Comparison of ENCODE assay signal across 8 cellular contexts in the genomic region with DNA sequence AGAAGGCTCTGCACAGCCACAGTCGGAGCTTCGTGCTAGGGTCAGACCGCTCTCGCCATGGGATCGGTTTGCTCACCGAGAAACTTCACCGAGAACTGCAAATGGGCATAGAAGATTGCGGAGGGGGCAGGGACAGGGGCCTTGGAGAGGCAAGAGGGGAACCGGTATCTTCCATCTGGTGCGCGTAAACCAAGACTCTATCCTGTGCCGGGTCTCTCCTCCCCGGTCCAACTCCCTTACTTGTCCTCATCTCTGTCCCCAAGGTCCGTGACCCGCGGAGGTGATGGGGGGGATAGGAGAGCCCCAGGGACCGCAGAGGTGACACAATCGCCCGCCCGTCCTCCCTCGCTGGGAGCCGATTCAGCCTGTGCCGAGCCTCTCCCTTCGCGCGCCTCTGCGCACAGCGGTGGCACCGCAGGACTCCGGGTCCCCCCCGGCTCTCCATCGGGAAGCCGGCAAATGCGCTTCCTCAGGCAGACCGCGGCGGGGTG. TPM values are rescaled to one million over a fixed set of nuclear protein-coding genes. Genes with fewer than 3 reads are reported as not detected.
A peak's percentile ranks its signal among the peaks of the same experiment; 100 is the strongest.
DNase-seq lines count a peak whose midpoint lies in the region; ATAC-seq and TF ChIP-seq lines count a peak whose summit lies in the region.

No MANE protein-coding gene starts in this region.

- H2AK9ac ChIP-seq in IMR-90 (replicated peaks; ENCODE audit: low read depth, low read length, poor library complexity), result peak overlapping the region; percentile 90

- POLR2A ChIA-PET in Caco-2 (lab: Charles Lee) (interaction anchor here (0.6 kb wide), 1 partner anchor 12 kb away, joined by 3 read pairs; no protein-coding TSS in a partner anchor), IMR-90 (lab: Charles Lee; ENCODE audit: unreplicated experiment) (no interaction called here)

- H3K4me3 ChIP-seq in Caco-2 (ENCODE audit: low read depth, low read length), result peak overlapping the region; percentile 64
- H3K4me3 ChIP-seq in IMR-90 (ENCODE audit: insufficient read depth, low read depth, low read length), result peak overlapping the region; percentile 92
- peak overlapping the region; percentile 69 for H3K4me3 ChIP-seq in brain microvascular endothelial cell (ENCODE audit: low read depth, low read length)
- peak overlapping the region; percentile 57 for H3K4me3 ChIP-seq in kidney epithelial cell (ENCODE audit: low read depth, low read length)

- H2AK5ac ChIP-seq in IMR-90 (ENCODE audit: low read depth, low read length), result peak overlapping the region; percentile 57; the same call in 1 of the 2 replicates

- H4K5ac ChIP-seq in IMR-90 (ENCODE audit: low read depth, low read length), result no peak overlapping the region

- WGBS in IMR-90 (ENCODE audit: extremely low coverage in 2 of 2, insufficient read length in 1 of 2), 2 experiments, result 7% methylated on average over 8 of the region's 37 CpGs; no CpG with 5 or more reads in 1 of the 2 experiments

- H2AFZ ChIP-seq in IMR-90 (replicated peaks; ENCODE audit: low read length, poor library complexity), result peak overlapping the region; percentile 99

- H3K36me3 ChIP-seq in Caco-2 (ENCODE audit: control insufficient read depth, insufficient read depth, low read length) (no peaks in the 10 kb centered on the region), IMR-90 (ENCODE audit: control insufficient read depth, insufficient read depth, low read length) (0 out of 2 replicates have a peak, but pooled peaks cover 1% of the 10 kb centered on the region), brain microvascular endothelial cell (replicated peaks) (no peaks in the 10 kb centered on the region), kidney epithelial cell (ENCODE audit: control insufficient read depth, insufficient read depth, low read length) (no peaks in the 10 kb centered on the region)

- H3K18ac ChIP-seq in IMR-90 (ENCODE audit: low read depth, low read length), result no peak overlapping the region

- no peak overlapping the region for H3K27ac Mint-ChIP-seq in Caco-2 (ENCODE audit: unreplicated experiment)
- H3K27ac Mint-ChIP-seq in stimulated activated memory B cell treated with anti-CD40 and anti-IgM and Interleukin-4, amounts not matched to agents 10 μg/mL and 1 μg/mL and 100 μg/mL, for 72 hours, result no peak overlapping the region

- no peaks in the 10 kb centered on the region for H3K9me3 Mint-ChIP-seq in Caco-2 (ENCODE audit: unreplicated experiment)
- no peaks in the 10 kb centered on the region for H3K9me3 Mint-ChIP-seq in stimulated activated memory B cell treated with anti-CD40 and anti-IgM and Interleukin-4, amounts not matched to agents 10 μg/mL and 1 μg/mL and 100 μg/mL, for 72 hours

- no peak for TF ChIP-seq POLR2A in IMR-90 (IDR thresholded peaks at IDR 0.05; ENCODE audit: low read depth, low read length)

- in situ Hi-C loops in IMR-90 (cut with MboI; ENCODE audit: low sequenced_read_pairs) (no loop called here), brain microvascular endothelial cell (cut with HindIII; ENCODE audit: low pct_ligation_motif_present, low sequenced_read_pairs) (no loop called here)

- H3K27me3 Mint-ChIP-seq in Caco-2 (ENCODE audit: insufficient read depth, unreplicated experiment), result peaks cover 5% of the 10 kb centered on the region
- H3K27me3 Mint-ChIP-seq in stimulated activated memory B cell treated with anti-CD40 and anti-IgM and Interleukin-4, amounts not matched to agents 10 μg/mL and 1 μg/mL and 100 μg/mL, for 72 hours, result peaks cover 67% of the 10 kb centered on the region

- peak overlapping the region; percentile 49 for H3K9ac ChIP-seq in IMR-90 (ENCODE audit: low read depth, low read length)

- H2BK20ac ChIP-seq in IMR-90 (ENCODE audit: low read depth, low read length), result no peak overlapping the region

- H4K91ac ChIP-seq in IMR-90 (ENCODE audit: insufficient read depth, low read depth, low read length), result no peak overlapping the region

- no peak for ATAC-seq in IMR-90 (ENCODE audit: low read depth)
- no peak for ATAC-seq in stimulated activated memory B cell treated with anti-CD40 and anti-IgM and Interleukin-4, amounts not matched to agents 10 μg/mL and 1 μg/mL and 100 μg/mL, for 72 hours
- no peak for ATAC-seq in HG02840 (IDR thresholded peaks at IDR 0.05; ENCODE audit: low FRiP score, unreplicated experiment)
- ATAC-seq in GM21723 (IDR thresholded peaks at IDR 0.05; ENCODE audit: unreplicated experiment), result no peak

- H3K4ac ChIP-seq in IMR-90 (ENCODE audit: low read depth, low read length), result no peak overlapping the region

- no peak overlapping the region for H4K8ac ChIP-seq in IMR-90 (ENCODE audit: low read depth in 2 of 2, low read length in 2 of 2)

- H3K36me3 Mint-ChIP-seq in Caco-2 (ENCODE audit: insufficient read depth, unreplicated experiment), result no peaks in the 10 kb centered on the region
- no peaks in the 10 kb centered on the region for H3K36me3 Mint-ChIP-seq in stimulated activated memory B cell treated with anti-CD40 and anti-IgM and Interleukin-4, amounts not matched to agents 10 μg/mL and 1 μg/mL and 100 μg/mL, for 72 hours

- peak overlapping the region; percentile 89 for H3K4me2 ChIP-seq in IMR-90 (ENCODE audit: low read depth, low read length)

- H3K27ac ChIP-seq in IMR-90 (ENCODE audit: insufficient read depth, low read length) (no peak overlapping the region), brain microvascular endothelial cell (no peak overlapping the region)

- no peak for TF ChIP-seq RAD21 in IMR-90 (IDR thresholded peaks at IDR 0.05; ENCODE audit: low read length)

- H2BK15ac ChIP-seq in IMR-90 (ENCODE audit: low read depth, low read length), result no peak overlapping the region

- no peaks in the 10 kb centered on the region for H3K4me1 Mint-ChIP-seq in Caco-2 (ENCODE audit: low read depth, unreplicated experiment)
- peaks cover 19% of the 10 kb centered on the region for H3K4me1 Mint-ChIP-seq in stimulated activated memory B cell treated with anti-CD40 and anti-IgM and Interleukin-4, amounts not matched to agents 10 μg/mL and 1 μg/mL and 100 μg/mL, for 72 hours

- H3K14ac ChIP-seq in IMR-90 (replicated peaks; ENCODE audit: low read depth, low read length), result no peak overlapping the region

- peaks cover 20% of the 10 kb centered on the region for H3K9me1 ChIP-seq in IMR-90 (ENCODE audit: insufficient read depth, low read length)

- H2BK120ac ChIP-seq in IMR-90 (ENCODE audit: low read depth, low read length), result no peak overlapping the region

- intact Hi-C loops in Caco-2 (cut with micrococcal nuclease; ENCODE audit: unreplicated experiment), result loop anchor here (5.0 kb wide), 2 partner anchors 50 to 335 kb away; no protein-coding TSS in a partner anchor
- intact Hi-C loops in IMR-90 (cut with micrococcal nuclease), result loop anchor here (5.0 kb wide), 2 partner anchors 50 to 75 kb away; no protein-coding TSS in a partner anchor

- no peak overlapping the region for H3K56ac ChIP-seq in IMR-90 (ENCODE audit: extremely low read depth, insufficient read depth, low read length)

- peak overlapping the region; percentile 74 for H3K4me3 Mint-ChIP-seq in Caco-2 (ENCODE audit: unreplicated experiment)
- H3K4me3 Mint-ChIP-seq in stimulated activated memory B cell treated with anti-CD40 and anti-IgM and Interleukin-4, amounts not matched to agents 10 μg/mL and 1 μg/mL and 100 μg/mL, for 72 hours, result peak overlapping the region; percentile 66

- H3K4me1 ChIP-seq in Caco-2 (no peaks in the 10 kb centered on the region), IMR-90 (ENCODE audit: control insufficient read depth, insufficient read depth, low read length) (peaks cover 10% of the 10 kb centered on the region)

- dilution Hi-C loops in IMR-90 (cut with HindIII; ENCODE audit: low sequenced_read_pairs, unreplicated experiment), result no loop called here

- BruUV-seq in Caco-2 (replicated peaks; lab: Mats Ljungman, UMichigan) (no TSS peak), IMR-90 (replicated peaks; lab: Mats Ljungman, UMichigan) (no TSS peak)

- H3K27me3 ChIP-seq in Caco-2 (replicated peaks; ENCODE audit: control insufficient read depth, insufficient read depth, low read length), result no peaks in the 10 kb centered on the region
- H3K27me3 ChIP-seq in IMR-90 (ENCODE audit: control insufficient read depth, insufficient read depth, low read length), result no peaks in the 10 kb centered on the region
- no peaks in the 10 kb centered on the region for H3K27me3 ChIP-seq in brain microvascular endothelial cell (replicated peaks)
- peaks cover 4% of the 10 kb centered on the region for H3K27me3 ChIP-seq in kidney epithelial cell (ENCODE audit: control insufficient read depth, insufficient read depth, low read length)

- peaks cover 21 to 28% of the 10 kb centered on the region in 2 experiments; a peak in 3 of 4 replicates for H3K79me1 ChIP-seq in IMR-90 (ENCODE audit: low read depth in 1 of 2, low read length in 2 of 2)

- CTCF ChIA-PET in Caco-2 (lab: Charles Lee) (no interaction called here), IMR-90 (lab: Yijun Ruan, JAX) (interaction anchor here (0.5 to 0.6 kb wide), 2 partner anchors 23 to 366 kb away, joined by 3 to 4 read pairs; no protein-coding TSS in a partner anchor)

- H2BK5ac ChIP-seq in IMR-90 (ENCODE audit: low read depth, low read length, poor library complexity, severe bottlenecking), result no peak overlapping the region

- TF ChIP-seq CTCF in Caco-2 (IDR thresholded peaks at IDR 0.05; ENCODE audit: insufficient read depth in 1 of 2, low read depth in 1 of 2, low read length in 1 of 2, severe bottlenecking in 1 of 2, unreplicated experiment in 1 of 2) (no peak), IMR-90 (conservative IDR thresholded peaks at IDR 0.05; ENCODE audit: low read depth, low read length) (no peak), brain microvascular endothelial cell (IDR thresholded peaks at IDR 0.05; ENCODE audit: low read depth, low read length, missing control alignments) (no peak), kidney epithelial cell (IDR thresholded peaks at IDR 0.05; ENCODE audit: insufficient read depth, low read length, poor library complexity, severe bottlenecking) (no peak)

- DNase-seq in Caco-2, result peak in 1 of 2 experiments; percentile 33
- peak; percentile 34 for DNase-seq in IMR-90
- DNase-seq in brain microvascular endothelial cell, result no peak
- DNase-seq in kidney epithelial cell (ENCODE audit: low read depth), result no peak
- DNase-seq in AML-193 (lab: John Stamatoyannopoulos, UW), result no peak

- H3K23ac ChIP-seq in IMR-90 (ENCODE audit: low read depth, low read length), result peak overlapping the region; percentile 75

- peaks cover 10% of the 10 kb centered on the region; the same call in 1 of the 2 replicates for H4K20me1 ChIP-seq in IMR-90 (ENCODE audit: insufficient read depth, low read length)

- H3K9me3 ChIP-seq in Caco-2, result no peaks in the 10 kb centered on the region
- no peaks in the 10 kb centered on the region for H3K9me3 ChIP-seq in IMR-90 (ENCODE audit: control insufficient read depth, insufficient read depth, low read length)

TF ChIP-seq in IMR-90, 13 proteins besides CTCF, POLR2A, EP300 and RAD21 (continues in another document):
- TF ChIP-seq MAZ (IDR thresholded peaks at IDR 0.05; ENCODE audit: borderline replicate concordance, low read depth, low read length), result no peak

RNA-seq across cellular contexts. Expression of a gene that starts 1.0 kb away (rescaled TPM):
- total RNA-seq in Caco-2 (2022) (2.7 and 3.4 TPM in 2 replicates), IMR-90 (2012; rRNA removed) (12.4 and 17.2 TPM in 2 replicates), kidney epithelial cell (17.9 and 22.1 TPM in 2 replicates)
- 13.5 and 13.9 TPM in 2 replicates for polyA plus RNA-seq in IMR-90 (2012; rRNA removed)
- 12.1 and 13.8 TPM in 2 replicates for polyA plus RNA-seq in IMR-90 (2012; cell fraction: cytosol; rRNA removed)
- polyA plus RNA-seq in IMR-90 (2012; cell fraction: nucleus; rRNA removed; ENCODE audit: low replicate concordance), result 3.8 and 4.5 TPM in 2 replicates
